ENCODE assay signal across 19 cellular contexts in genomic region chr9:107147134-107147533, GRCh38.
DNase-seq lines count a peak whose midpoint lies in the region; ATAC-seq, FAIRE-seq and TF ChIP-seq lines count a peak whose summit lies in the region.
"Had no signal": no experiment of that assay in that cellular context is flagged by ENCODE, and none has a peak within 500 bp of the region (broad histone marks: within the 10 kb centered on the region; RNA-seq: fewer than 3 reads in every experiment).

No MANE protein-coding gene starts in this region.

- no peak for DNase-seq in HTR-8/SVneo (ENCODE audit: insufficient read length, low spot score)
- peak; percentile 31 for DNase-seq in SK-MEL-5 (ENCODE audit: low read depth, low spot score)
- peak; percentile 19 for DNase-seq in midbrain (lab: John Stamatoyannopoulos, UW)
- no peak for DNase-seq in T-cell
- no peak for DNase-seq in sciatic nerve (ENCODE audit: low spot score)
- DNase-seq in heart right ventricle, result no peak
- DNase-seq: BE2C; CD4-positive, alpha-beta memory T cell; COR-L47; DND-41; GDM1; GM23248; IMR-90 had no signal

- no peak overlapping the region for H3K4me3 Mint-ChIP-seq in T-cell
- H3K4me3 Mint-ChIP-seq: CD4-positive, alpha-beta memory T cell had no signal

- 81 to 87% methylated on average over 2 of the region's 2 CpGs for WGBS in heart right ventricle, 2 donors

- H3K9me3 ChIP-seq in heart right ventricle, result peaks cover 0 to 12% (median 7%) of the 10 kb centered on the region in 11 donors
- H3K9me3 ChIP-seq: BE2C had no signal

- intact Hi-C loops in sciatic nerve (cut with DNase I) (no loop called here), heart right ventricle (cut with DNase I) (no loop called here)

- no peaks in the 10 kb centered on the region for H3K4me1 Mint-ChIP-seq in T-cell
- H3K4me1 Mint-ChIP-seq: CD4-positive, alpha-beta memory T cell had no signal

- POLR2A ChIA-PET in T-cell (lab: Charles Lee), result no interaction called here

- FAIRE-seq in HTR-8/SVneo (lab: Jason Lieb, UNC), result peak; percentile 40
- FAIRE-seq: A204.1, GM12892, H54 had no signal

- in situ Hi-C loops in SK-MEL-5 (cut with HindIII; ENCODE audit: low pct_unique_long_range_greater_than_20kb, low sequenced_read_pairs), result no loop called here

- peaks cover 15 to 17% of the 10 kb centered on the region in 2 donors for H3K27me3 Mint-ChIP-seq in T-cell

- no peak for TF ChIP-seq CTCF in heart right ventricle (IDR thresholded peaks at IDR 0.05)

- CTCF ChIA-PET in T-cell (lab: Charles Lee), result interaction anchor here in 1 of 2 donors (0.5 kb wide), 1 partner anchor 140 kb away, joined by 5 read pairs; no protein-coding TSS in a partner anchor

- H3K27me3 ChIP-seq in heart right ventricle, result no peaks in the 10 kb centered on the region
- H3K27me3 ChIP-seq: BE2C had no signal

- no peaks in the 10 kb centered on the region for H3K36me3 Mint-ChIP-seq in T-cell
- H3K36me3 Mint-ChIP-seq: CD4-positive, alpha-beta memory T cell had no signal

- H3K27ac ChIP-seq in heart right ventricle, result no peak overlapping the region
- H3K27ac ChIP-seq: C4-2B, GM23248 had no signal

- H3K4me1 ChIP-seq in heart right ventricle, result peaks cover 0 to 12% (median 8%) of the 10 kb centered on the region in 9 donors

- no peaks in the 10 kb centered on the region for H3K36me3 ChIP-seq in heart right ventricle
- H3K36me3 ChIP-seq: BE2C had no signal

- no peak overlapping the region for H3K4me3 ChIP-seq in heart right ventricle
- H3K4me3 ChIP-seq: GM23248 had no signal

- H3K27ac Mint-ChIP-seq in T-cell, result no peak overlapping the region
- H3K27ac Mint-ChIP-seq: CD4-positive, alpha-beta memory T cell had no signal

- ATAC-seq in T-cell (replicated peaks in 1 of 4) (no peak), sciatic nerve (no peak), GM21737 (IDR thresholded peaks at IDR 0.05; ENCODE audit: unreplicated experiment) (no peak), heart right ventricle (no peak)
- ATAC-seq: HCT116 had no signal

- H3K9me3 Mint-ChIP-seq in T-cell, result peaks cover 0 to 7% (median 7%) of the 10 kb centered on the region in 3 donors

Comparison
In these comparisons a context has a peak if more than half of its experiments do, and no peak if none do; other contexts are left out.
1. DNase-seq: peak in SK-MEL-5 (single experiment) and midbrain (single experiment); none in HTR-8/SVneo (single experiment), T-cell (0 of 34), sciatic nerve (single experiment) and heart right ventricle (0 of 2).